Comparison of ENCODE assay signal across 15 cellular contexts in genomic region chr5:170849374-170849773, GRCh38.
"Had no signal": no experiment of that assay in that cellular context is flagged by ENCODE, and none has a peak within 500 bp of the region (broad histone marks: within the 10 kb centered on the region; RNA-seq: fewer than 3 reads in every experiment).

No MANE protein-coding gene starts in this region.

- H3K4me3 ChIP-seq: body of pancreas, coronary artery, gastroesophageal sphincter, heart left ventricle, thyroid gland had no signal

- H3K4me1 ChIP-seq: body of pancreas, gastroesophageal sphincter, heart left ventricle, thyroid gland had no signal

- H3K27me3 ChIP-seq: body of pancreas, gastroesophageal sphincter, thyroid gland had no signal

- H3K9me3 ChIP-seq: body of pancreas, gastroesophageal sphincter, heart left ventricle, thyroid gland had no signal

- H3K36me3 ChIP-seq: gastroesophageal sphincter, heart left ventricle, thyroid gland, WERI-Rb-1 had no signal

- DNase-seq: activated CD4-positive, alpha-beta memory T cell treated with anti-CD3 and anti-CD28 coated beads for 36 hours; activated CD8-positive, alpha-beta memory T cell treated with anti-CD3 and anti-CD28 coated beads, Interleukin-2, amount 10 ng/mL, durations not matched to agents 7 days and 5 days; activated naive CD8-positive, alpha-beta T cell treated with anti-CD3 and anti-CD28 coated beads, Interleukin-2, amount 10 ng/mL, durations not matched to agents 7 days and 5 days; amygdala; body of pancreas; heart left ventricle; immature natural killer cell; kidney glomerular epithelial cell; left ventricle myocardium superior; stimulated activated naive CD4-positive, alpha-beta T cell treated with Interleukin-2 at 50 U/mL for 16 hours; T-helper 17 cell; thyroid gland; WERI-Rb-1 had no signal
